In genomic region chr4:48779095-48779997, GRCh38 we compare ENCODE assay signal across 8 cellular contexts. TPM values are rescaled to one million over a fixed set of nuclear protein-coding genes. Genes with fewer than 3 reads are reported as not detected.
DNase-seq lines count a peak whose midpoint lies in the region; ATAC-seq and TF ChIP-seq lines count a peak whose summit lies in the region.

No MANE protein-coding gene starts in this region.

- WGBS in HUES64: under 1% methylated on average over 108 of the region's 108 CpGs
- WGBS in iPS DF 6.9 (ENCODE audit: insufficient coverage, insufficient read length): no CpG with 5 or more reads among the region's 108 CpGs

- H3K36me3 Mint-ChIP-seq in T-helper 2 cell treated with Interferon-gamma antibody and Interleukin-4, amounts not matched to agents 5 μg/mL and 100 μg/mL, for 36 hours (ENCODE audit: low read depth): peaks cover 2% of the 10 kb centered on the region

- no peaks in the 10 kb centered on the region for H3K9me3 Mint-ChIP-seq in T-helper 2 cell treated with Interferon-gamma antibody and Interleukin-4, amounts not matched to agents 5 μg/mL and 100 μg/mL, for 36 hours

- peak overlapping the region; percentile 90 for H3K4me3 Mint-ChIP-seq in T-helper 2 cell treated with Interferon-gamma antibody and Interleukin-4, amounts not matched to agents 5 μg/mL and 100 μg/mL, for 36 hours

- H3K27ac ChIP-seq in HUES64 (ENCODE audit: low read depth, low read length): peak overlapping the region; percentile 91
- no peak overlapping the region for H3K27ac ChIP-seq in iPS DF 6.9 (ENCODE audit: low read length)
- peak overlapping the region; percentile 92 to 97 (median 94) for H3K27ac ChIP-seq in gastrocnemius medialis

- ATAC-seq in GM21515 (IDR thresholded peaks at IDR 0.05; ENCODE audit: unreplicated experiment): peak; percentile 38
- ATAC-seq in gastrocnemius medialis: peak; percentile 31 to 34

- peak overlapping the region; percentile 86 for H3K9ac ChIP-seq in HUES64 (ENCODE audit: low read depth, low read length)

- intact Hi-C loops in gastrocnemius medialis (cut with DNase I; ENCODE audit: low total_unique reads): loop anchor here (2.0 to 5.0 kb wide), 2 partner anchors 112 to 201 kb away; no protein-coding TSS in a partner anchor

- peak overlapping the region; percentile 86 for H3K27ac Mint-ChIP-seq in T-helper 2 cell treated with Interferon-gamma antibody and Interleukin-4, amounts not matched to agents 5 μg/mL and 100 μg/mL, for 36 hours

- H3K4me3 ChIP-seq in HUES64 (ENCODE audit: low read length): peak overlapping the region; percentile 84
- peak overlapping the region; percentile 92 for H3K4me3 ChIP-seq in astrocyte of the spinal cord (ENCODE audit: low read depth, low read length)
- peak overlapping the region; percentile 99 for H3K4me3 ChIP-seq in iPS DF 6.9 (ENCODE audit: low read length)
- H3K4me3 ChIP-seq in gastrocnemius medialis: peak overlapping the region; percentile 82 to 93 (median 85)

- TF ChIP-seq POLR2A in gastrocnemius medialis (IDR thresholded peaks at IDR 0.05): peak in 1 of 2 donors; percentile 8

- H3K27me3 ChIP-seq in HUES64 (ENCODE audit: insufficient read depth, low read length): no peaks in the 10 kb centered on the region
- no peaks in the 10 kb centered on the region for H3K27me3 ChIP-seq in iPS DF 6.9 (ENCODE audit: control insufficient read depth, insufficient read depth, low read length)
- no peaks in the 10 kb centered on the region for H3K27me3 ChIP-seq in gastrocnemius medialis

- H3K4me1 ChIP-seq in HUES64 (ENCODE audit: insufficient read depth, low read length): peaks cover 43% of the 10 kb centered on the region
- H3K4me1 ChIP-seq in iPS DF 6.9 (ENCODE audit: control insufficient read depth, insufficient read depth, low read length): no peaks in the 10 kb centered on the region
- H3K4me1 ChIP-seq in gastrocnemius medialis: peaks cover 45% of the 10 kb centered on the region in 2 donors

- H3K9me3 ChIP-seq in HUES64 (ENCODE audit: insufficient read depth, low read depth, low read length): no peaks in the 10 kb centered on the region
- no peaks in the 10 kb centered on the region for H3K9me3 ChIP-seq in iPS DF 6.9 (ENCODE audit: control insufficient read depth, insufficient read depth, low read length)
- no peaks in the 10 kb centered on the region for H3K9me3 ChIP-seq in gastrocnemius medialis

- H3K27me3 Mint-ChIP-seq in T-helper 2 cell treated with Interferon-gamma antibody and Interleukin-4, amounts not matched to agents 5 μg/mL and 100 μg/mL, for 36 hours (ENCODE audit: low read depth): peaks cover under 1% of the 10 kb centered on the region

- peaks cover 42% of the 10 kb centered on the region for H3K4me1 Mint-ChIP-seq in T-helper 2 cell treated with Interferon-gamma antibody and Interleukin-4, amounts not matched to agents 5 μg/mL and 100 μg/mL, for 36 hours (ENCODE audit: low read depth)

- in situ Hi-C loops in astrocyte of the spinal cord (cut with HindIII; ENCODE audit: low sequenced_read_pairs): no loop called here
- in situ Hi-C loops in gastrocnemius medialis (cut with MboI; ENCODE audit: low sequenced_read_pairs in 4 of 4): loop anchor here in 2 of 4 donors (5.0 to 25.0 kb wide), 2 partner anchors 53 to 442 kb away; partner anchors contain the start of genes SLAIN2 (in 2 of the 2) and OCIAD1 (in 1 of the 2)

- DNase-seq in GDM1 (lab: John Stamatoyannopoulos, UW) (peak; percentile 73), astrocyte of the spinal cord (ENCODE audit: low read depth, low spot score) (peak; percentile 71), iPS DF 6.9 (ENCODE audit: low read depth, low spot score) (no peak), gastrocnemius medialis (peak; percentile 22 to 46), NCI-H128 (lab: John Stamatoyannopoulos, UW; ENCODE audit: unreplicated experiment) (no peak)
- peak; percentile 66 for DNase-seq in T-helper 2 cell treated with Interferon-gamma antibody and Interleukin-4, amounts not matched to agents 5 μg/mL and 100 μg/mL, for 36 hours (ENCODE audit: low spot score)

- no peaks in the 10 kb centered on the region for H3K36me3 ChIP-seq in HUES64 (ENCODE audit: insufficient read depth, low read length)
- H3K36me3 ChIP-seq in iPS DF 6.9 (ENCODE audit: control insufficient read depth, insufficient read depth, low read length): no peaks in the 10 kb centered on the region; the same call in 1 of the 2 replicates
- H3K36me3 ChIP-seq in gastrocnemius medialis: no peaks in the 10 kb centered on the region

- TF ChIP-seq CTCF in astrocyte of the spinal cord (IDR thresholded peaks at IDR 0.05; ENCODE audit: low read depth, low read length) (peak; percentile 7), gastrocnemius medialis (IDR thresholded peaks at IDR 0.05 in 4 of 5, conservative IDR thresholded peaks at IDR 0.05 in 1 of 5) (no peak)

RNA-seq across cellular contexts. Expression of gene FRYL, which starts 0.7 kb away (rescaled TPM):
- 14.5 TPM for polyA plus RNA-seq in HUES64 (2013, experiment 1 of 2)
- polyA plus RNA-seq in HUES64 (2013, experiment 2 of 2): 15.7 TPM
- total RNA-seq in gastrocnemius medialis: 10 to 100 TPM; 14.5 to 43.7 (median 20.1) TPM

RNA-seq across cellular contexts. Expression of gene OCIAD1, which starts 51.5 kb away (rescaled TPM):
- 119 TPM for polyA plus RNA-seq in HUES64 (2013, experiment 1 of 2)
- polyA plus RNA-seq in HUES64 (2013, experiment 2 of 2): 126 TPM
- total RNA-seq in gastrocnemius medialis: 100 to 1,000 TPM in 3 of 4 donors, 10 to 100 TPM in 1; 84.4 to 157 (median 126) TPM

Comparison
In these comparisons a context has a peak if more than half of its experiments do, and no peak if none do; other contexts are left out.
1. DNase-seq: peak in GDM1 (single experiment), T-helper 2 cell treated with Interferon-gamma antibody and Interleukin-4, amounts not matched to agents 5 μg/mL and 100 μg/mL, for 36 hours (single experiment), astrocyte of the spinal cord (single experiment) and gastrocnemius medialis (2 of 2); none in iPS DF 6.9 (single experiment) and NCI-H128 (single experiment).
2. Peak in every context shown above with its lines, with median percentiles within 50 percentile points of each other: H3K4me3 ChIP-seq.